Comparison of ENCODE assay signal across 27 cellular contexts in the genomic region with DNA sequence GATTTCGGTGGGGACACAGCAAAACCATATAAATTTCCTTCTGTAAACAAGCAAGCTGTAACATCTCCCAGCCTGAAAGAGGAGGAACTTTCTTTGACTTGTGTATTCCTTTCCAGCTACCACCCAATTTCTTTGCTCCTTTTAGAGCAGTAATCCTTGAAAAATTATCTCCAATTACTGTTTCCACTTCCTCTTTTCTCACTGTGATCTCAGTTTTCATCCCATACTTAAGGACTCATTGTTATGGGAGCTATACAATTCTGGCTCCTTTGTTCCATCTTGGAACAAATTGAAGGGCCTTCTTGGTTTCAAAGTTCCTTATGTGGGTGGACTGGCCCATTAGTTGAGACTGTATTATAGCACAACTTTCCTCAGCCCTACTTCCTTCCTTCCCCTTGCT.
DNase-seq lines count a peak whose midpoint lies in the region; ATAC-seq, FAIRE-seq and TF ChIP-seq lines count a peak whose summit lies in the region.
"Had no signal": no experiment of that assay in that cellular context is flagged by ENCODE, and none has a peak within 500 bp of the region (broad histone marks: within the 10 kb centered on the region; RNA-seq: fewer than 3 reads in every experiment).

No MANE protein-coding gene starts in this region.

- FAIRE-seq in endothelial cell of umbilical vein (lab: Jason Lieb, UNC): no peak
- FAIRE-seq: A549, G401.6, GM12892 had no signal

- CTCF ChIA-PET in endothelial cell of umbilical vein (lab: Charles Lee): no interaction called here

- dilution Hi-C loops in endothelial cell of umbilical vein (cut with MboI; ENCODE audit: extremely low pct_ligation_motif_present, low sequenced_read_pairs): no loop called here

- no peaks in the 10 kb centered on the region for H3F3A ChIP-seq in GM23338 (replicated peaks; ENCODE audit: low read depth)

- H3K27me3 ChIP-seq in GM23338 (ENCODE audit: insufficient read depth) (no peaks in the 10 kb centered on the region), endothelial cell of umbilical vein (ENCODE audit: control insufficient read depth in 2 of 2, insufficient read depth in 2 of 2, low read length in 2 of 2) (no peaks in the 10 kb centered on the region), thoracic aorta (replicated peaks; ENCODE audit: insufficient read depth) (no peaks in the 10 kb centered on the region), psoas muscle (ENCODE audit: insufficient read depth in 3 of 3, low read length in 2 of 3) (no peaks in the 10 kb centered on the region)

- H3K27ac ChIP-seq in GM23338 (ENCODE audit: low read depth) (no peak overlapping the region), endothelial cell of umbilical vein (ENCODE audit: insufficient read depth, low read depth, low read length) (no peak overlapping the region), thoracic aorta (peak overlapping the region; percentile 68 to 89), psoas muscle (no peak overlapping the region)
- H3K27ac ChIP-seq: GM23248, RWPE1 had no signal

- H3K9me3 Mint-ChIP-seq in GM23338: peaks cover 15% of the 10 kb centered on the region; the same call in 2 of the 3 replicates
- H3K9me3 Mint-ChIP-seq: CD8-positive, alpha-beta T cell had no signal

- H2AFZ ChIP-seq in GM23338: peak overlapping the region; percentile 1; the same call in 1 of the 2 replicates
- peak overlapping the region; percentile 59 for H2AFZ ChIP-seq in endothelial cell of umbilical vein (ENCODE audit: low read depth, low read length)

- ATAC-seq in GM23338 (no peak), thoracic aorta (ENCODE audit: insufficient number of reproducible peaks, low FRiP score, low read depth) (no peak), psoas muscle (no peak), GM18502 (IDR thresholded peaks at IDR 0.05; ENCODE audit: poor library complexity, unreplicated experiment) (no peak)
- ATAC-seq: A549; CD8-positive, alpha-beta T cell; Panc1; T-helper 17 cell had no signal

- TF ChIP-seq POLR2A in endothelial cell of umbilical vein (IDR thresholded peaks at IDR 0.05; ENCODE audit: low read depth, low read length): no peak

- H3K4me1 Mint-ChIP-seq in GM23338: no peaks in the 10 kb centered on the region
- H3K4me1 Mint-ChIP-seq: IgD-negative memory B cell, T-helper 17 cell had no signal

- H3K36me3 ChIP-seq in GM23338 (ENCODE audit: insufficient read depth): no peaks in the 10 kb centered on the region
- no peaks in the 10 kb centered on the region for H3K36me3 ChIP-seq in endothelial cell of umbilical vein (ENCODE audit: control insufficient read depth in 2 of 2, extremely low read depth in 1 of 2, insufficient read depth in 2 of 2, low read length in 2 of 2)
- no peaks in the 10 kb centered on the region for H3K36me3 ChIP-seq in thoracic aorta
- H3K36me3 ChIP-seq in psoas muscle (ENCODE audit: insufficient read depth in 1 of 2, low read depth in 1 of 2): no peaks in the 10 kb centered on the region

- no peaks in the 10 kb centered on the region; the same call in 1 of the 2 replicates for H3K9me2 ChIP-seq in GM23338 (ENCODE audit: insufficient read depth)

- POLR2A ChIA-PET in endothelial cell of umbilical vein (lab: Charles Lee): no interaction called here

- 29 to 49% (median 44%) methylated on average over 1 of the region's 1 CpG for WGBS in psoas muscle, 3 donors

- no peak overlapping the region for H3K9ac ChIP-seq in endothelial cell of umbilical vein (replicated peaks; ENCODE audit: extremely low read depth, insufficient read depth, low read length)
- H3K9ac ChIP-seq: GM23248 had no signal

- no peaks in the 10 kb centered on the region for H3K4me1 ChIP-seq in GM23338 (ENCODE audit: insufficient read depth)
- no peaks in the 10 kb centered on the region for H3K4me1 ChIP-seq in endothelial cell of umbilical vein (ENCODE audit: control insufficient read depth, extremely low read depth, insufficient read depth, low read length)
- H3K4me1 ChIP-seq in thoracic aorta (ENCODE audit: control insufficient read depth in 1 of 2, low read depth in 2 of 2): peaks cover 23 to 53% of the 10 kb centered on the region in 2 donors
- H3K4me1 ChIP-seq in psoas muscle: peaks cover 12% of the 10 kb centered on the region
- H3K4me1 ChIP-seq: A549, Caco-2 had no signal

- no TSS peak for BruUV-seq in endothelial cell of umbilical vein (replicated peaks; lab: Mats Ljungman, UMichigan)

- no peak overlapping the region for H3K4me3 Mint-ChIP-seq in GM23338
- H3K4me3 Mint-ChIP-seq: CD8-positive, alpha-beta T cell; H9; IgD-negative memory B cell; T-helper 17 cell had no signal

- H3K79me2 ChIP-seq in GM23338 (replicated peaks; ENCODE audit: insufficient read depth) (no peaks in the 10 kb centered on the region), endothelial cell of umbilical vein (ENCODE audit: control insufficient read depth, insufficient read depth, low read length) (no peaks in the 10 kb centered on the region)

- no peaks in the 10 kb centered on the region for H3K36me3 Mint-ChIP-seq in GM23338 (ENCODE audit: low read depth)
- H3K36me3 Mint-ChIP-seq: CD8-positive, alpha-beta T cell; IgD-negative memory B cell had no signal

- intact Hi-C loops in endothelial cell of umbilical vein (cut with micrococcal nuclease): no loop called here
- intact Hi-C loops in psoas muscle (cut with DNase I): no loop called here

- H3K9me1 ChIP-seq in endothelial cell of umbilical vein (replicated peaks; ENCODE audit: control insufficient read depth, extremely low read depth, insufficient read depth, low read length): no peaks in the 10 kb centered on the region

- no peaks in the 10 kb centered on the region for H3K27me3 Mint-ChIP-seq in GM23338 (ENCODE audit: insufficient read depth, low read depth, poor library complexity)
- H3K27me3 Mint-ChIP-seq: IgD-negative memory B cell, T-helper 17 cell had no signal

- TF ChIP-seq CTCF in GM23338 (conservative IDR thresholded peaks at IDR 0.05; ENCODE audit: low read depth in 2 of 2): no peak
- no peak for TF ChIP-seq CTCF in endothelial cell of umbilical vein (IDR thresholded peaks at IDR 0.05; ENCODE audit: extremely low read depth in 1 of 2, insufficient read depth in 1 of 2, low read depth in 1 of 2, low read length in 2 of 2)
- TF ChIP-seq CTCF in thoracic aorta (IDR thresholded peaks at IDR 0.05): no peak
- no peak for TF ChIP-seq CTCF in psoas muscle (IDR thresholded peaks at IDR 0.05)

- H4K20me1 ChIP-seq in GM23338 (replicated peaks; ENCODE audit: insufficient read depth): no peaks in the 10 kb centered on the region
- no peaks in the 10 kb centered on the region for H4K20me1 ChIP-seq in endothelial cell of umbilical vein (replicated peaks; ENCODE audit: control insufficient read depth, extremely low read depth, insufficient read depth, low read length)

- H3K9me3 ChIP-seq in endothelial cell of umbilical vein (replicated peaks; ENCODE audit: control insufficient read depth, insufficient read depth, low read length) (no peaks in the 10 kb centered on the region), thoracic aorta (no peaks in the 10 kb centered on the region), psoas muscle (no peaks in the 10 kb centered on the region)
- H3K9me3 ChIP-seq: A549, Caco-2 had no signal

- no peak overlapping the region for H3K4me3 ChIP-seq in GM23338
- H3K4me3 ChIP-seq in endothelial cell of umbilical vein (replicated peaks in 1 of 3; ENCODE audit: insufficient read depth in 1 of 3, low read depth in 1 of 3, low read length in 3 of 3): no peak overlapping the region
- no peak overlapping the region for H3K4me3 ChIP-seq in thoracic aorta
- H3K4me3 ChIP-seq in psoas muscle: no peak overlapping the region
- H3K4me3 ChIP-seq: A549, GM23248 had no signal

- H3K4me2 ChIP-seq in GM23338: no peak overlapping the region
- H3K4me2 ChIP-seq in endothelial cell of umbilical vein (ENCODE audit: insufficient read depth, low read length): no peak overlapping the region
- H3K4me2 ChIP-seq: A549 had no signal

- H3K27ac Mint-ChIP-seq in GM23338: no peak overlapping the region
- H3K27ac Mint-ChIP-seq: CD8-positive, alpha-beta T cell; IgD-negative memory B cell; T-helper 17 cell had no signal

- no peak for DNase-seq in GM23338 (ENCODE audit: low spot score)
- DNase-seq in Kasumi-1 (lab: John Stamatoyannopoulos, UW): peak; percentile 12 to 22
- DNase-seq in endothelial cell of umbilical vein (ENCODE audit: low read depth, low spot score): no peak
- DNase-seq in thoracic aorta (ENCODE audit: low spot score): no peak
- no peak for DNase-seq in psoas muscle
- DNase-seq in SW480 (ENCODE audit: low spot score): no peak
- DNase-seq: C1 segment of cervical spinal cord; Caco-2; CD8-positive, alpha-beta T cell; GM23248; H9; Karpas-422; MV-4-11; NCI-H1105; NCI-H1436 treated with DMSO at 0.1 percent for 48 hours; NCI-H187 treated with DMSO at 0.1 percent for 48 hours; NCI-H446 treated with DMSO at 0.1 percent for 48 hours; NCI-H69; SHP77; T-helper 17 cell had no signal

TF ChIP-seq in endothelial cell of umbilical vein, 7 proteins besides CTCF, POLR2A, EP300 and RAD21:
- TF ChIP-seq POLR2AphosphoS5 (IDR thresholded peaks at IDR 0.05; ENCODE audit: insufficient read depth, low read depth, low read length) (no peak), FOS (IDR thresholded peaks at IDR 0.05; ENCODE audit: borderline replicate concordance, insufficient read depth, low read length) (no peak), GATA2 (IDR thresholded peaks at IDR 0.05; ENCODE audit: insufficient read depth, insufficient read length, low read depth, low read length) (no peak), JUN (IDR thresholded peaks at IDR 0.05; ENCODE audit: borderline replicate concordance, insufficient read depth, insufficient read length, low read depth) (no peak), MYC (IDR thresholded peaks at IDR 0.05; ENCODE audit: low read depth, low read length) (no peak), EZH2 (IDR thresholded peaks at IDR 0.05; ENCODE audit: borderline replicate concordance, low read depth, low read length, severe bottlenecking) (no peak)
- TF ChIP-seq, protein P1, sequence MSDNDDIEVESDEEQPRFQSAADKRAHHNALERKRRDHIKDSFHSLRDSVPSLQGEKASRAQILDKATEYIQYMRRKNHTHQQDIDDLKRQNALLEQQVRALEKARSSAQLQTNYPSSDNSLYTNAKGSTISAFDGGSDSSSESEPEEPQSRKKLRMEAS (IDR thresholded peaks at IDR 0.05; ENCODE audit: insufficient read depth, insufficient read length): no peak

Comparison
In these comparisons a context has a peak if more than half of its experiments do, and no peak if none do; other contexts are left out.
1. DNase-seq: peak in Kasumi-1 (2 of 2); none in GM23338 (single experiment), endothelial cell of umbilical vein (single experiment), thoracic aorta (single experiment), psoas muscle (0 of 2) and SW480 (single experiment).
2. H3K27ac ChIP-seq: peak in thoracic aorta (2 of 2); none in GM23338 (single experiment), endothelial cell of umbilical vein (single experiment) and psoas muscle (single experiment).